In the genomic region with DNA sequence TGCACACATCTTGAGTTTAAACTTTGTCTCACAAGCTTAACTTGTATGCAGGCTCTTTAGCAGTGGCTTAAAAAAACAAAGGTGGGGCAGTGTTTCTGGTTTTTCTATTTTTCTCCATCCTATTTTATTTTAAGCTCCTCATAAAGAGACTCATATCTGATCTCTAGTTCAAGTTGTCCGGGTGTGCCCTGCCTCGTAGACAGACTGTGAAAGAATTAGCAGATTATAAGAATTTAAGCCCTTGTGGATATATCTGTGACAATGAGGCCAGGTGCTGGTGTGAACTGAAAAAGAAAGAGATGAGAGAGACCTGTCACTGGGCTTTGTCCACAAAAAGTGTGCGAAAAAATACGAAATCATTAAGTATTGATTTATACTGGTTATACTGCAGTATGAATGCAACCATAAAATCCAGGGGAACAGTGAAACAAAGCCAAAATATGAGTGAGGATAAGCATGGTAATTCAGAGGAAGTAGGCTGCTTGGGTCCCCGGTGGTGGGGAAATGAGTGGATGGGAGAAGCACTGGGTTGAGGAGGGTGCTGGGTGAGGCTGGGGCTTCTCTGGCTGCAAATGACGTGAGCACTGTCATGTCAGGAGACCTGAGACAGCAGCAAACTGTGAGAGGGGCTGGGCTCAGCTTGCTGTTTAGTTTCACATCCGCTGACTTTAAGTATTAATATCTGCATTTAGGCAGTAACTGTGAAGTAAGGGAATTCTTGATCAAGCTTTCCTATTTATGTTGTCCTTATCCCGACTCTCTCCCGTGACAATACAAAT, we compare ENCODE assay signal across 8 cellular contexts.
DNase-seq lines count a peak whose midpoint lies in the region; ATAC-seq and TF ChIP-seq lines count a peak whose summit lies in the region.

No MANE protein-coding gene starts in this region.

- H3K9me3 ChIP-seq in ascending aorta (no peaks in the 10 kb centered on the region), prostate gland (no peaks in the 10 kb centered on the region)

- ATAC-seq in GM21515 (IDR thresholded peaks at IDR 0.05; ENCODE audit: unreplicated experiment) (peak; percentile 81), HG03575 (IDR thresholded peaks at IDR 0.05; ENCODE audit: extremely low read depth, insufficient number of reproducible peaks, low FRiP score, unreplicated experiment) (peak; percentile 79), SK-N-SH treated with all-trans-retinoic acid at 6 μM for 48 hours (no peak)

- TF ChIP-seq CTCF in GM10266 (IDR thresholded peaks at IDR 0.05; ENCODE audit: control insufficient read depth, insufficient read depth, low read depth, missing control alignments) (no peak), ascending aorta (IDR thresholded peaks at IDR 0.05) (no peak), prostate gland (IDR thresholded peaks at IDR 0.05) (no peak)

- H3K36me3 ChIP-seq in ascending aorta (no peaks in the 10 kb centered on the region), prostate gland (no peaks in the 10 kb centered on the region)

- intact Hi-C loops in ascending aorta (cut with DNase I) = no loop called here
- intact Hi-C loops in prostate gland (cut with DNase I) = no loop called here

- H3K4me1 ChIP-seq in ascending aorta (peaks cover 7 to 29% of the 10 kb centered on the region in 2 donors), prostate gland (replicated peaks) (no peaks in the 10 kb centered on the region)

- no peaks in the 10 kb centered on the region for H3K27me3 ChIP-seq in ascending aorta
- no peaks in the 10 kb centered on the region for H3K27me3 ChIP-seq in prostate gland (replicated peaks; ENCODE audit: insufficient read depth)

- TF ChIP-seq POLR2A in prostate gland (IDR thresholded peaks at IDR 0.05) = no peak

- DNase-seq in GM10266 (ENCODE audit: extremely low spot score) (peak; percentile 75), ascending aorta (ENCODE audit: low spot score in 2 of 2) (peak; percentile 52 to 71), prostate gland (ENCODE audit: low spot score) (peak; percentile 6), NCI-H1105 (lab: John Stamatoyannopoulos, UW) (no peak), DMS 273 treated with DMSO at 0.1 percent for 48 hours (lab: John Stamatoyannopoulos, UW) (no peak)

- WGBS in prostate gland = 54% methylated on average over 9 of the region's 9 CpGs

- H3K27ac ChIP-seq in ascending aorta (peak overlapping the region; percentile 6 to 41), prostate gland (no peak overlapping the region)

- H3K4me3 ChIP-seq in ascending aorta = no peak overlapping the region
- H3K4me3 ChIP-seq in prostate gland = no peak overlapping the region

TF ChIP-seq in SK-N-SH treated with all-trans-retinoic acid at 6 μM for 48 hours, 23 proteins besides CTCF, POLR2A, EP300 and RAD21:
- TF ChIP-seq, protein P1, sequence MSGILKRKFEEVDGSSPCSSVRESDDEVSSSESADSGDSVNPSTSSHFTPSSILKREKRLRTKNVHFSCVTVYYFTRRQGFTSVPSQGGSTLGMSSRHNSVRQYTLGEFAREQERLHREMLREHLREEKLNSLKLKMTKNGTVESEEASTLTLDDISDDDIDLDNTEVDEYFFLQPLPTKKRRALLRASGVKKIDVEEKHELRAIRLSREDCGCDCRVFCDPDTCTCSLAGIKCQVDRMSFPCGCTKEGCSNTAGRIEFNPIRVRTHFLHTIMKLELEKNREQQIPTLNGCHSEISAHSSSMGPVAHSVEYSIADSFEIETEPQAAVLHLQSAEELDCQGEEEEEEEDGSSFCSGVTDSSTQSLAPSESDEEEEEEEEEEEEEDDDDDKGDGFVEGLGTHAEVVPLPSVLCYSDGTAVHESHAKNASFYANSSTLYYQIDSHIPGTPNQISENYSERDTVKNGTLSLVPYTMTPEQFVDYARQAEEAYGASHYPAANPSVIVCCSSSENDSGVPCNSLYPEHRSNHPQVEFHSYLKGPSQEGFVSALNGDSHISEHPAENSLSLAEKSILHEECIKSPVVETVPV (CRISPR knock-in tag; IDR thresholded peaks at IDR 0.05) = no peak
- TF ChIP-seq, protein P2, sequence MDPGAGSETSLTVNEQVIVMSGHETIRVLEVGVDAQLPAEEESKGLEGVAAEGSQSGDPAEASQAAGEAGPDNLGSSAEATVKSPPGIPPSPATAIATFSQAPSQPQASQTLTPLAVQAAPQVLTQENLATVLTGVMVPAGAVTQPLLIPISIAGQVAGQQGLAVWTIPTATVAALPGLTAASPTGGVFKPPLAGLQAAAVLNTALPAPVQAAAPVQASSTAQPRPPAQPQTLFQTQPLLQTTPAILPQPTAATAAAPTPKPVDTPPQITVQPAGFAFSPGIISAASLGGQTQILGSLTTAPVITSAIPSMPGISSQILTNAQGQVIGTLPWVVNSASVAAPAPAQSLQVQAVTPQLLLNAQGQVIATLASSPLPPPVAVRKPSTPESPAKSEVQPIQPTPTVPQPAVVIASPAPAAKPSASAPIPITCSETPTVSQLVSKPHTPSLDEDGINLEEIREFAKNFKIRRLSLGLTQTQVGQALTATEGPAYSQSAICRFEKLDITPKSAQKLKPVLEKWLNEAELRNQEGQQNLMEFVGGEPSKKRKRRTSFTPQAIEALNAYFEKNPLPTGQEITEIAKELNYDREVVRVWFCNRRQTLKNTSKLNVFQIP (CRISPR knock-in tag; IDR thresholded peaks at IDR 0.05; ENCODE audit: borderline replicate concordance, low read depth) = no peak
- TF ChIP-seq ESRRG (CRISPR knock-in tag; IDR thresholded peaks at IDR 0.05) (no peak), OSR1 (CRISPR knock-in tag; IDR thresholded peaks at IDR 0.05) (no peak), TCF4 (CRISPR knock-in tag; IDR thresholded peaks at IDR 0.05; ENCODE audit: borderline replicate concordance) (no peak), ZC3H10 (CRISPR knock-in tag; IDR thresholded peaks at IDR 0.05) (no peak), ISL1 (CRISPR knock-in tag; IDR thresholded peaks at IDR 0.05) (no peak), ARNTL (CRISPR knock-in tag; IDR thresholded peaks at IDR 0.05; ENCODE audit: borderline replicate concordance, low read depth) (no peak), PPARA (CRISPR knock-in tag; IDR thresholded peaks at IDR 0.05; ENCODE audit: borderline replicate concordance) (no peak), SNAI2 (CRISPR knock-in tag; IDR thresholded peaks at IDR 0.05) (no peak), BACH2 (CRISPR knock-in tag; IDR thresholded peaks at IDR 0.05; ENCODE audit: borderline replicate concordance) (no peak), ZFP3 (CRISPR knock-in tag; IDR thresholded peaks at IDR 0.05) (no peak), ZNF565 (CRISPR knock-in tag; conservative IDR thresholded peaks at IDR 0.05; ENCODE audit: low read depth) (no peak)
- TF ChIP-seq, protein P3, sequence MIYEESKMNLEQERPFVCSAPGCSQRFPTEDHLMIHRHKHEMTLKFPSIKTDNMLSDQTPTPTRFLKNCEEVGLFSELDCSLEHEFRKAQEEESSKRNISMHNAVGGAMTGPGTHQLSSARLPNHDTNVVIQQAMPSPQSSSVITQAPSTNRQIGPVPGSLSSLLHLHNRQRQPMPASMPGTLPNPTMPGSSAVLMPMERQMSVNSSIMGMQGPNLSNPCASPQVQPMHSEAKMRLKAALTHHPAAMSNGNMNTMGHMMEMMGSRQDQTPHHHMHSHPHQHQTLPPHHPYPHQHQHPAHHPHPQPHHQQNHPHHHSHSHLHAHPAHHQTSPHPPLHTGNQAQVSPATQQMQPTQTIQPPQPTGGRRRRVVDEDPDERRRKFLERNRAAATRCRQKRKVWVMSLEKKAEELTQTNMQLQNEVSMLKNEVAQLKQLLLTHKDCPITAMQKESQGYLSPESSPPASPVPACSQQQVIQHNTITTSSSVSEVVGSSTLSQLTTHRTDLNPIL (CRISPR knock-in tag; IDR thresholded peaks at IDR 0.05; ENCODE audit: low read depth) = no peak

Comparison
In these comparisons a context has a peak if more than half of its experiments do, and no peak if none do; other contexts are left out.
1. DNase-seq: peak in GM10266 (single experiment), ascending aorta (2 of 2) and prostate gland (single experiment); none in NCI-H1105 (single experiment) and DMS 273 treated with DMSO at 0.1 percent for 48 hours (single experiment).
2. H3K27ac ChIP-seq: peak in ascending aorta (2 of 2); none in prostate gland (0 of 2).